In genomic region chr3:14143271-14143605, GRCh38 we compare ENCODE assay signal across 1 cellular context.
TF ChIP-seq lines count a peak whose summit lies in the region.

No MANE protein-coding gene starts in this region.

TF ChIP-seq in GM12878, 131 proteins besides CTCF, POLR2A, EP300 and RAD21:
- TF ChIP-seq CREM (IDR thresholded peaks at IDR 0.05; ENCODE audit: low read depth) (no peak), PRDM15 (CRISPR knock-in tag; IDR thresholded peaks at IDR 0.05) (no peak), IRF4 (IDR thresholded peaks at IDR 0.05; ENCODE audit: low read depth, low read length) (no peak), RAD51 (IDR thresholded peaks at IDR 0.05) (no peak), E2F8 (IDR thresholded peaks at IDR 0.05; ENCODE audit: low read depth, partially characterized antibody) (no peak), ZNF207 (IDR thresholded peaks at IDR 0.05; ENCODE audit: borderline replicate concordance) (no peak), BCLAF1 (IDR thresholded peaks at IDR 0.05) (no peak), SREBF1 (IDR thresholded peaks at IDR 0.05; ENCODE audit: low read length) (no peak), BCL11A (IDR thresholded peaks at IDR 0.05; ENCODE audit: low read depth, low read length) (no peak), RCOR1 (conservative IDR thresholded peaks at IDR 0.05; ENCODE audit: low read depth, low read length) (no peak), HCFC1 (IDR thresholded peaks at IDR 0.05; ENCODE audit: low read length) (no peak), PBX3 (IDR thresholded peaks at IDR 0.05; ENCODE audit: insufficient replicate concordance, low read depth, low read length) (no peak), ZNF687 (IDR thresholded peaks at IDR 0.05) (no peak), HSF1 (IDR thresholded peaks at IDR 0.05; ENCODE audit: low read depth, low read length) (no peak), NFIC (IDR thresholded peaks at IDR 0.05; ENCODE audit: low read depth, low read length) (no peak)
